In genomic region chr20:43458422-43458924, GRCh38 we compare ENCODE assay signal across 1 cellular context.
TF ChIP-seq lines count a peak whose summit lies in the region.

No MANE protein-coding gene starts in this region.

TF ChIP-seq in HepG2, 621 proteins besides CTCF, POLR2A, EP300 and RAD21 (continued from another document):
- TF ChIP-seq ATF6 (CRISPR knock-in tag; conservative IDR thresholded peaks at IDR 0.05) (0 out of 2 replicates have a peak, but pooled peaks have one; percentile 4), REXO4 (CRISPR knock-in tag; IDR thresholded peaks at IDR 0.05; ENCODE audit: borderline replicate concordance) (0 out of 2 replicates have a peak, but pooled peaks have one; percentile 51), ZNF704 (CRISPR knock-in tag; IDR thresholded peaks at IDR 0.05; ENCODE audit: borderline replicate concordance) (no peak), ATF2 (CRISPR knock-in tag; IDR thresholded peaks at IDR 0.05) (0 out of 2 replicates have a peak, but pooled peaks have one; percentile 23), PAXIP1 (CRISPR knock-in tag; conservative IDR thresholded peaks at IDR 0.05) (no peak), MLXIP (CRISPR knock-in tag; IDR thresholded peaks at IDR 0.05; ENCODE audit: borderline replicate concordance) (no peak), EZH2 (conservative IDR thresholded peaks at IDR 0.05; ENCODE audit: low read depth, low read length) (no peak), ZNF83 (CRISPR knock-in tag; IDR thresholded peaks at IDR 0.05; ENCODE audit: borderline replicate concordance) (no peak), GATAD2A (CRISPR knock-in tag; IDR thresholded peaks at IDR 0.05) (no peak), RNF2 (conservative IDR thresholded peaks at IDR 0.05; ENCODE audit: low read depth) (0 out of 2 replicates have a peak, but pooled peaks have one; percentile 27), ZNF749 (CRISPR knock-in tag; IDR thresholded peaks at IDR 0.05; ENCODE audit: borderline replicate concordance) (0 out of 2 replicates have a peak, but pooled peaks have one; percentile 29), PAF1 (CRISPR knock-in tag; IDR thresholded peaks at IDR 0.05) (0 out of 2 replicates have a peak, but pooled peaks have one; percentile 84), ZNF879 (CRISPR knock-in tag; IDR thresholded peaks at IDR 0.05) (peak; percentile 27; the same call in 1 of the 2 replicates), ZNF274 (CRISPR knock-in tag; IDR thresholded peaks at IDR 0.05) (0 out of 2 replicates have a peak, but pooled peaks have one; percentile 2)
